In the genomic region with DNA sequence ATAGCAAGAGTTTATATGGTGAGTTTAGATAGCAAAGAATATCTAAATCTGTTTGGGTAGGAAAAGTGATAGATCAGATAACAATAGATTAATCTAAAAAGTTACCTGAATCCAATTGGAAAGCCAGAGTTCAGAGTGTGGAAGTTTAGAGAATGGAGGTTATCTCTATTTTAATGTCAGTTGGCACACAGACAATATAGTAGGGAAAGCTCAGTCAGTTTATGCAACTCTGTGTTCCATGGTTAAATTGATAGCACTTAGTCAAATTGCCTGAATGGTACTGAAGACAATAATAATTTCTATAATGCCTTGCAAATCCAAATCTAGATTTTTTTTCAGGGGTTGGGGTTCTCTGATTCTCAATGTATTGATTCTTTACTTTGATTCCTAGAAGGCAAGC, we compare ENCODE assay signal across 9 cellular contexts.
"Had no signal": no experiment of that assay in that cellular context is flagged by ENCODE, and none has a peak within 500 bp of the region (broad histone marks: within the 10 kb centered on the region; RNA-seq: fewer than 3 reads in every experiment).

No MANE protein-coding gene starts in this region.

- DNase-seq: GM23248, GOT3, H7, H9, HCEC 1CT, HFFc6 had no signal

- H3K27ac ChIP-seq: GM23248 had no signal

- H3K4me1 ChIP-seq: HAP-1 had no signal

- H3K27ac Mint-ChIP-seq: GM23338, H9, HFFc6 had no signal

- H3K4me1 Mint-ChIP-seq: GM23338, H9 had no signal

- H3K9me3 ChIP-seq: HAP-1 had no signal

- H3K4me3 Mint-ChIP-seq: GM23338, H9, HFFc6 had no signal

- H3K36me3 ChIP-seq: HAP-1 had no signal

- ATAC-seq: GM23338, HCT116 had no signal

- H3K4me3 ChIP-seq: GM23248, GM23338, HAP-1 had no signal

- H3K9me3 Mint-ChIP-seq: GM23338, H9, HFFc6 had no signal
